15 cellular contexts compared by ENCODE assay signal in genomic region chr7:102082693-102083385, GRCh38.
"Had no signal": no experiment of that assay in that cellular context is flagged by ENCODE, and none has a peak within 500 bp of the region (broad histone marks: within the 10 kb centered on the region; RNA-seq: fewer than 3 reads in every experiment).

No MANE protein-coding gene starts in this region.

- H3K27ac ChIP-seq: left ventricle myocardium inferior, thyroid gland had no signal

- H3K4me3 ChIP-seq: left ventricle myocardium inferior, thyroid gland had no signal

- DNase-seq: activated CD4-positive, alpha-beta T cell treated with anti-CD3 and anti-CD28 coated beads, Interleukin-2, amount 10 ng/mL, durations not matched to agents 7 days and 5 days; activated CD8-positive, alpha-beta memory T cell treated with anti-CD3 and anti-CD28 coated beads, Interleukin-2, amount 50 U/mL, for 4 hours; activated naive CD4-positive, alpha-beta T cell treated with anti-CD3 and anti-CD28 coated beads, Interleukin-2, amount 10 ng/mL, durations not matched to agents 7 days and 5 days; activated naive CD8-positive, alpha-beta T cell treated with anti-CD3 and anti-CD28 coated beads, Interleukin-2, amount 50 U/mL, for 24 hours; activated T-cell treated with anti-CD3 and anti-CD28 coated beads, Interleukin-2, amount 50 U/mL, for 4 hours; effector CD8-positive, alpha-beta T cell; kidney; left ventricle myocardium inferior; retina; stimulated activated CD4-positive, alpha-beta T cell treated with anti-CD3 and anti-CD28 coated beads, Interleukin-12 subunit alpha, Interleukin-12 subunit beta, amount 100 ng/mL, for 4 hours; stimulated activated CD4-positive, alpha-beta T cell treated with anti-CD3 and anti-CD28 coated beads, Interleukin-1b, Interleukin-23, amount 100 ng/mL, for 48 hours; stimulated activated naive CD4-positive, alpha-beta T cell treated with Interleukin-2 at 50 U/mL for 16 hours; T1000; thyroid gland had no signal

- H3K27me3 Mint-ChIP-seq: activated CD4-positive, alpha-beta T cell treated with anti-CD3 and anti-CD28 coated beads, Interleukin-2, amount 10 ng/mL, durations not matched to agents 7 days and 5 days; activated naive CD4-positive, alpha-beta T cell treated with anti-CD3 and anti-CD28 coated beads, Interleukin-2, amount 10 ng/mL, durations not matched to agents 7 days and 5 days; activated naive CD8-positive, alpha-beta T cell treated with anti-CD3 and anti-CD28 coated beads, Interleukin-2, amount 50 U/mL, for 24 hours; dendritic cell treated with granulocyte-macrophage colony-stimulating factor and Interleukin-4, amounts not matched to agents 40 ng/mL and 50 ng/mL, for 4 days had no signal

- H3K4me1 ChIP-seq: thyroid gland had no signal

- ATAC-seq: activated naive CD8-positive, alpha-beta T cell treated with anti-CD3 and anti-CD28 coated beads, Interleukin-2, amount 50 U/mL, for 24 hours; activated T-cell treated with anti-CD3 and anti-CD28 coated beads, Interleukin-2, amount 50 U/mL, for 4 hours had no signal

- H3K27ac Mint-ChIP-seq: activated CD4-positive, alpha-beta T cell treated with anti-CD3 and anti-CD28 coated beads, Interleukin-2, amount 10 ng/mL, durations not matched to agents 7 days and 5 days; activated naive CD4-positive, alpha-beta T cell treated with anti-CD3 and anti-CD28 coated beads, Interleukin-2, amount 10 ng/mL, durations not matched to agents 7 days and 5 days; activated naive CD8-positive, alpha-beta T cell treated with anti-CD3 and anti-CD28 coated beads, Interleukin-2, amount 50 U/mL, for 24 hours; dendritic cell treated with granulocyte-macrophage colony-stimulating factor and Interleukin-4, amounts not matched to agents 40 ng/mL and 50 ng/mL, for 4 days had no signal

- H3K4me1 Mint-ChIP-seq: activated CD4-positive, alpha-beta T cell treated with anti-CD3 and anti-CD28 coated beads, Interleukin-2, amount 10 ng/mL, durations not matched to agents 7 days and 5 days; activated naive CD4-positive, alpha-beta T cell treated with anti-CD3 and anti-CD28 coated beads, Interleukin-2, amount 10 ng/mL, durations not matched to agents 7 days and 5 days; activated naive CD8-positive, alpha-beta T cell treated with anti-CD3 and anti-CD28 coated beads, Interleukin-2, amount 50 U/mL, for 24 hours had no signal

- H3K9me3 ChIP-seq: thyroid gland had no signal

- H3K4me3 Mint-ChIP-seq: activated CD4-positive, alpha-beta T cell treated with anti-CD3 and anti-CD28 coated beads, Interleukin-2, amount 10 ng/mL, durations not matched to agents 7 days and 5 days; activated naive CD4-positive, alpha-beta T cell treated with anti-CD3 and anti-CD28 coated beads, Interleukin-2, amount 10 ng/mL, durations not matched to agents 7 days and 5 days; activated naive CD8-positive, alpha-beta T cell treated with anti-CD3 and anti-CD28 coated beads, Interleukin-2, amount 50 U/mL, for 24 hours; activated T-cell treated with anti-CD3 and anti-CD28 coated beads, Interleukin-2, amount 50 U/mL, for 4 hours; dendritic cell treated with granulocyte-macrophage colony-stimulating factor and Interleukin-4, amounts not matched to agents 40 ng/mL and 50 ng/mL, for 4 days had no signal

- H3K27me3 ChIP-seq: thyroid gland had no signal

- H3K36me3 ChIP-seq: thyroid gland had no signal
